1 cellular context compared by ENCODE assay signal in genomic region chr6:107729098-107729497, GRCh38.
TF ChIP-seq lines count a peak whose summit lies in the region.

No MANE protein-coding gene starts in this region.

TF ChIP-seq in K562, 482 proteins besides CTCF, POLR2A, EP300 and RAD21:
- TF ChIP-seq HDAC8 (tag; IDR thresholded peaks at IDR 0.05), result no peak
- no peak for TF ChIP-seq SETDB1 (IDR thresholded peaks at IDR 0.05; ENCODE audit: low read length)
